ENCODE assay signal across 1 cellular context in genomic region chr6:37222125-37222967, GRCh38.
A peak's percentile ranks its signal among the peaks of the same experiment; 100 is the strongest.
TF ChIP-seq lines count a peak whose summit lies in the region.

No MANE protein-coding gene starts in this region.

TF ChIP-seq in K562, 482 proteins besides CTCF, POLR2A, EP300 and RAD21 (continued from another document and continues in another):
- peak; percentile 73 for TF ChIP-seq MEIS2 (IDR thresholded peaks at IDR 0.05; ENCODE audit: partially characterized antibody)
- 0 out of 2 replicates have a peak, but pooled peaks have one; percentile 19 for TF ChIP-seq FOSL1 (tag; conservative IDR thresholded peaks at IDR 0.05)
- TF ChIP-seq CBFB (CRISPR knock-in tag; IDR thresholded peaks at IDR 0.05): peak; percentile 66; the same call in 1 of the 2 replicates
- TF ChIP-seq HMBOX1 (IDR thresholded peaks at IDR 0.05): peak; percentile 79
- peak; percentile 38 for TF ChIP-seq ETV1 (tag; conservative IDR thresholded peaks at IDR 0.05; ENCODE audit: low read depth)
- TF ChIP-seq CHD4 (IDR thresholded peaks at IDR 0.05; ENCODE audit: insufficient read depth, insufficient replicate concordance, low read depth, low read length, poor library complexity, severe bottlenecking): no peak
- peak; percentile 36; the same call in 1 of the 2 replicates for TF ChIP-seq CBFA2T2 (conservative IDR thresholded peaks at IDR 0.05)
- TF ChIP-seq FOXP1 (CRISPR knock-in tag; IDR thresholded peaks at IDR 0.05): no peak
- TF ChIP-seq HMGN3 (IDR thresholded peaks at IDR 0.05; ENCODE audit: borderline replicate concordance, extremely low read depth, insufficient read length, low read depth, low read length): peak; percentile 78
- TF ChIP-seq FOXM1 (IDR thresholded peaks at IDR 0.05; ENCODE audit: low read depth): no peak
- TF ChIP-seq FOXM1 (CRISPR knock-in tag; IDR thresholded peaks at IDR 0.05; ENCODE audit: low read depth): 0 out of 2 replicates have a peak, but pooled peaks have one; percentile 76
- 0 out of 2 replicates have a peak, but pooled peaks have one; percentile 22 for TF ChIP-seq KLF13 (tag; IDR thresholded peaks at IDR 0.05; ENCODE audit: borderline replicate concordance, low read depth)
- TF ChIP-seq CUX1 (CRISPR knock-in tag; IDR thresholded peaks at IDR 0.05): no peak
- TF ChIP-seq XRCC5 (IDR thresholded peaks at IDR 0.05; ENCODE audit: low read depth, low read length): no peak
- 0 out of 2 replicates have a peak, but pooled peaks have one; percentile 1 for TF ChIP-seq SMC3 (conservative IDR thresholded peaks at IDR 0.05; ENCODE audit: insufficient read depth, low read depth, low read length)
- peak; percentile 72; the same call in 1 of the 2 replicates for TF ChIP-seq ATF7 (IDR thresholded peaks at IDR 0.05)
- TF ChIP-seq, protein P1, sequence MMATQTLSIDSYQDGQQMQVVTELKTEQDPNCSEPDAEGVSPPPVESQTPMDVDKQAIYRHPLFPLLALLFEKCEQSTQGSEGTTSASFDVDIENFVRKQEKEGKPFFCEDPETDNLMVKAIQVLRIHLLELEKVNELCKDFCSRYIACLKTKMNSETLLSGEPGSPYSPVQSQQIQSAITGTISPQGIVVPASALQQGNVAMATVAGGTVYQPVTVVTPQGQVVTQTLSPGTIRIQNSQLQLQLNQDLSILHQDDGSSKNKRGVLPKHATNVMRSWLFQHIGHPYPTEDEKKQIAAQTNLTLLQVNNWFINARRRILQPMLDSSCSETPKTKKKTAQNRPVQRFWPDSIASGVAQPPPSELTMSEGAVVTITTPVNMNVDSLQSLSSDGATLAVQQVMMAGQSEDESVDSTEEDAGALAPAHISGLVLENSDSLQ (IDR thresholded peaks at IDR 0.05): peak; percentile 97
- TF ChIP-seq ZBTB1 (CRISPR knock-in tag; IDR thresholded peaks at IDR 0.05; ENCODE audit: borderline replicate concordance, low read depth): 0 out of 2 replicates have a peak, but pooled peaks have one; percentile 34
- no peak for TF ChIP-seq ATF1 (CRISPR knock-in tag; IDR thresholded peaks at IDR 0.05)
- TF ChIP-seq ATF1 (tag; IDR thresholded peaks at IDR 0.05): peak; percentile 58; the same call in 1 of the 2 replicates
- TF ChIP-seq, protein P2, sequence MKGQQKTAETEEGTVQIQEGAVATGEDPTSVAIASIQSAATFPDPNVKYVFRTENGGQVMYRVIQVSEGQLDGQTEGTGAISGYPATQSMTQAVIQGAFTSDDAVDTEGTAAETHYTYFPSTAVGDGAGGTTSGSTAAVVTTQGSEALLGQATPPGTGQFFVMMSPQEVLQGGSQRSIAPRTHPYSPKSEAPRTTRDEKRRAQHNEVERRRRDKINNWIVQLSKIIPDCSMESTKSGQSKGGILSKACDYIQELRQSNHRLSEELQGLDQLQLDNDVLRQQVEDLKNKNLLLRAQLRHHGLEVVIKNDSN (CRISPR knock-in tag; IDR thresholded peaks at IDR 0.05): no peak
- TF ChIP-seq SOX6 (IDR thresholded peaks at IDR 0.05): 0 out of 2 replicates have a peak, but pooled peaks have one; percentile 15
- TF ChIP-seq, protein P3, sequence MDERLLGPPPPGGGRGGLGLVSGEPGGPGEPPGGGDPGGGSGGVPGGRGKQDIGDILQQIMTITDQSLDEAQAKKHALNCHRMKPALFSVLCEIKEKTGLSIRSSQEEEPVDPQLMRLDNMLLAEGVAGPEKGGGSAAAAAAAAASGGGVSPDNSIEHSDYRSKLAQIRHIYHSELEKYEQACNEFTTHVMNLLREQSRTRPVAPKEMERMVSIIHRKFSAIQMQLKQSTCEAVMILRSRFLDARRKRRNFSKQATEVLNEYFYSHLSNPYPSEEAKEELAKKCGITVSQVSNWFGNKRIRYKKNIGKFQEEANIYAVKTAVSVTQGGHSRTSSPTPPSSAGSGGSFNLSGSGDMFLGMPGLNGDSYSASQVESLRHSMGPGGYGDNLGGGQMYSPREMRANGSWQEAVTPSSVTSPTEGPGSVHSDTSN (CRISPR knock-in tag; IDR thresholded peaks at IDR 0.05; ENCODE audit: low read depth): peak; percentile 83
- TF ChIP-seq, protein P3 (tag; conservative IDR thresholded peaks at IDR 0.05; ENCODE audit: low read depth): peak; percentile 93
- TF ChIP-seq ZNF436 (CRISPR knock-in tag; IDR thresholded peaks at IDR 0.05): no peak
- TF ChIP-seq ESRRA (IDR thresholded peaks at IDR 0.05; ENCODE audit: borderline replicate concordance, low read depth): peak; percentile 39; the same call in 1 of the 2 replicates
- peak; percentile 51 for TF ChIP-seq TCF3 (CRISPR knock-in tag; IDR thresholded peaks at IDR 0.05)
- peak; percentile 59; the same call in 1 of the 2 replicates for TF ChIP-seq JUND (IDR thresholded peaks at IDR 0.05; ENCODE audit: borderline replicate concordance, low read depth, low read length)
- no peak; the same call in 2 of the 3 replicates for TF ChIP-seq JUND (tag; IDR thresholded peaks at IDR 0.05; ENCODE audit: borderline replicate concordance, low read depth, low read length)
- TF ChIP-seq, protein P4, sequence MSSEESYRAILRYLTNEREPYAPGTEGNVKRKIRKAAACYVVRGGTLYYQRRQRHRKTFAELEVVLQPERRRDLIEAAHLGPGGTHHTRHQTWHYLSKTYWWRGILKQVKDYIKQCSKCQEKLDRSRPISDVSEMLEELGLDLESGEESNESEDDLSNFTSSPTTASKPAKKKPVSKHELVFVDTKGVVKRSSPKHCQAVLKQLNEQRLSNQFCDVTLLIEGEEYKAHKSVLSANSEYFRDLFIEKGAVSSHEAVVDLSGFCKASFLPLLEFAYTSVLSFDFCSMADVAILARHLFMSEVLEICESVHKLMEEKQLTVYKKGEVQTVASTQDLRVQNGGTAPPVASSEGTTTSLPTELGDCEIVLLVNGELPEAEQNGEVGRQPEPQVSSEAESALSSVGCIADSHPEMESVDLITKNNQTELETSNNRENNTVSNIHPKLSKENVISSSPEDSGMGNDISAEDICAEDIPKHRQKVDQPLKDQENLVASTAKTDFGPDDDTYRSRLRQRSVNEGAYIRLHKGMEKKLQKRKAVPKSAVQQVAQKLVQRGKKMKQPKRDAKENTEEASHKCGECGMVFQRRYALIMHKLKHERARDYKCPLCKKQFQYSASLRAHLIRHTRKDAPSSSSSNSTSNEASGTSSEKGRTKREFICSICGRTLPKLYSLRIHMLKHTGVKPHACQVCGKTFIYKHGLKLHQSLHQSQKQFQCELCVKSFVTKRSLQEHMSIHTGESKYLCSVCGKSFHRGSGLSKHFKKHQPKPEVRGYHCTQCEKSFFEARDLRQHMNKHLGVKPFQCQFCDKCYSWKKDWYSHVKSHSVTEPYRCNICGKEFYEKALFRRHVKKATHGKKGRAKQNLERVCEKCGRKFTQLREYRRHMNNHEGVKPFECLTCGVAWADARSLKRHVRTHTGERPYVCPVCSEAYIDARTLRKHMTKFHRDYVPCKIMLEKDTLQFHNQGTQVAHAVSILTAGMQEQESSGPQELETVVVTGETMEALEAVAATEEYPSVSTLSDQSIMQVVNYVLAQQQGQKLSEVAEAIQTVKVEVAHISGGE (CRISPR knock-in tag; IDR thresholded peaks at IDR 0.05): 0 out of 6 replicates have a peak, but pooled peaks of 1 of the 3 experiments have one; percentile 26
- TF ChIP-seq MYC (IDR thresholded peaks at IDR 0.05; ENCODE audit: low read depth, low read length): 0 out of 2 replicates have a peak, but pooled peaks have one; percentile 27
- TF ChIP-seq MYC (CRISPR knock-in tag; IDR thresholded peaks at IDR 0.05; ENCODE audit: borderline replicate concordance, low read depth): peak; percentile 42; the same call in 1 of the 2 replicates
- TF ChIP-seq TEAD4 (IDR thresholded peaks at IDR 0.05; ENCODE audit: low read length): peak; percentile 9; the same call in 1 of the 2 replicates
- TF ChIP-seq TEAD4 (CRISPR knock-in tag; IDR thresholded peaks at IDR 0.05; ENCODE audit: borderline replicate concordance): no peak
- no peak for TF ChIP-seq ZNF354B (CRISPR knock-in tag; IDR thresholded peaks at IDR 0.05)
- TF ChIP-seq NCOA1 (IDR thresholded peaks at IDR 0.05; ENCODE audit: low read depth): no peak
- peak; percentile 44 to 65 for TF ChIP-seq E2F6 (IDR thresholded peaks at IDR 0.05; ENCODE audit: borderline replicate concordance in 1 of 2, extremely low read depth in 1 of 2, insufficient read depth in 1 of 2, insufficient read length in 1 of 2, low read depth in 1 of 2, low read length in 1 of 2, poor library complexity in 1 of 2, severe bottlenecking in 1 of 2)
- TF ChIP-seq ZBTB17 (CRISPR knock-in tag; IDR thresholded peaks at IDR 0.05): 0 out of 2 replicates have a peak, but pooled peaks have one; percentile 35
- TF ChIP-seq, protein P5, sequence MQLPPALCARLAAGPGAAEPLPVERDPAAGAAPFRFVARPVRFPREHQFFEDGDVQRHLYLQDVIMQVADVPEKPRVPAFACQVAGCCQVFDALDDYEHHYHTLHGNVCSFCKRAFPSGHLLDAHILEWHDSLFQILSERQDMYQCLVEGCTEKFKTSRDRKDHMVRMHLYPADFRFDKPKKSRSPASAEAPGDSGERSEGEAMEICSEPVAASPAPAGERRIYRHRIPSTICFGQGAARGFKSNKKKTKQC (CRISPR knock-in tag; IDR thresholded peaks at IDR 0.05): 0 out of 2 replicates have a peak, but pooled peaks have one; percentile 49
- no peak for TF ChIP-seq ZNF586 (CRISPR knock-in tag; conservative IDR thresholded peaks at IDR 0.05)
- no peak for TF ChIP-seq CHCHD3 (CRISPR knock-in tag; IDR thresholded peaks at IDR 0.05)
- TF ChIP-seq GATAD2A (IDR thresholded peaks at IDR 0.05): 0 out of 2 replicates have a peak, but pooled peaks have one; percentile 63
- no peak for TF ChIP-seq NFYB (IDR thresholded peaks at IDR 0.05; ENCODE audit: extremely low read depth, insufficient read length)
- TF ChIP-seq ETS2 (tag; IDR thresholded peaks at IDR 0.05; ENCODE audit: borderline replicate concordance, poor library complexity, severe bottlenecking): no peak
- peak; percentile 85 for TF ChIP-seq LCOR (CRISPR knock-in tag; IDR thresholded peaks at IDR 0.05)
- TF ChIP-seq ZNF12 (CRISPR knock-in tag; IDR thresholded peaks at IDR 0.05): 0 out of 2 replicates have a peak, but pooled peaks have one; percentile 45
- no peak for TF ChIP-seq ARNT (IDR thresholded peaks at IDR 0.05)
